Comparison of ENCODE assay signal across 7 cellular contexts in the genomic region with DNA sequence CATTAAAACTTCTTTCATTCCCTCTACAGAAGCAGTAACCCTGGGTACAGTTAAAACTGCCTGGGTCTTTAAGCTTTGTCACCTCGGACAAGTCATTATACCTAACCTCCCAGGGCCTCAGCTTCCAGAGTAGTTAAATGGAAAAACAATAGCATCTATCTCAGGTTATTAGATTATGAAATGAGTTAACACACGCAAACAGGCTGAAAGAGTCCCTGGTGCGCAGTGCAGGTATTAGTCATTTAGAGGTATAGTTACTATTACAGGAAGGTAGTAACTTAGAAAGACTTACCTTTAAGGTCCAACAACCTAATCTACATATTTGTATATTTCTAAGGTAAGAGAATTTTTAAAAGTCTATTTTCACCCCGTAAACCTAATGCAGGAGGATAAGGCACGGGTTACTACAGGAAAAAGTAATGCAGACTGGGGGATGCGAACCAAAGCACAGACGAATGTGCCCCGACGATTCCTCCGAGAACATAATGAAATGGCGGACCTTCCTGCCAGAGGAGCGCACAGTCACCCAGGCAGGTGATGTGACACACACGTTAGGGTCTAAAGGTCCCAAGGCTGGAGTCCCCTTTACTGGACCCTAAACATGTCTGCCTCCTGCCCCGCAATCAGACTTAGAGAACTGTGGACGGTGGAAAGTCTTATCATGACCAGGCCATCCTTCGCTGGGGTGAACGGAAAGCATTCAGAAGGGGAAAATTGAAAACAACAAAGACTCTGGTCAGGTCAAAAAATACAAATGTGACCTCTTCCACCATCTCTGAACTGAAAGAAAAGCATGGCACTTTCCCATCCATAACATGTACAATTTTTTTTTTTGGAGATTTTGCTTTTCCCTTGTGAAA. TPM values are rescaled to one million over a fixed set of nuclear protein-coding genes. Genes with fewer than 3 reads are reported as not detected.
A peak's percentile ranks its signal among the peaks of the same experiment; 100 is the strongest.
DNase-seq lines count a peak whose midpoint lies in the region; ATAC-seq and TF ChIP-seq lines count a peak whose summit lies in the region.

No MANE protein-coding gene starts in this region.

- H3K36me3 Mint-ChIP-seq in GM23338 (ENCODE audit: low read depth) (peaks cover 15% of the 10 kb centered on the region), MCF 10A (ENCODE audit: insufficient read depth, unreplicated experiment) (peaks cover 24% of the 10 kb centered on the region)
- H3K36me3 Mint-ChIP-seq in stimulated activated naive CD8-positive, alpha-beta T cell treated with anti-CD3 and anti-CD28 coated beads, Interleukin-15, Interleukin-2, amounts not matched to agents 100 ng/mL and 50 ng/mL, for 24 hours (ENCODE audit: low read depth): peaks cover 40% of the 10 kb centered on the region

- H3K27me3 ChIP-seq in GM23338 (ENCODE audit: insufficient read depth) (no peaks in the 10 kb centered on the region), Peyer's patch (no peaks in the 10 kb centered on the region)

- H3K36me3 ChIP-seq in GM23338 (ENCODE audit: insufficient read depth) (no peaks in the 10 kb centered on the region), Peyer's patch (no peaks in the 10 kb centered on the region)

- peak overlapping the region; percentile 98 for H3K4me2 ChIP-seq in GM23338

- H3K27ac ChIP-seq in GM23338 (ENCODE audit: low read depth): peak overlapping the region; percentile 78; the same call in 1 of the 2 replicates
- peak overlapping the region; percentile 98 to 99 (median 98) for H3K27ac ChIP-seq in Peyer's patch

- H3K79me2 ChIP-seq in GM23338 (replicated peaks; ENCODE audit: insufficient read depth): peaks cover 59% of the 10 kb centered on the region

- TF ChIP-seq CTCF in GM23338 (conservative IDR thresholded peaks at IDR 0.05; ENCODE audit: low read depth in 2 of 2): no peak
- TF ChIP-seq CTCF in Peyer's patch (IDR thresholded peaks at IDR 0.05): no peak
- TF ChIP-seq CTCF in MCF 10A (IDR thresholded peaks at IDR 0.05; ENCODE audit: unreplicated experiment): no peak
- no peak for TF ChIP-seq CTCF in lower leg skin (IDR thresholded peaks at IDR 0.05)

- TSS peak; percentile 91 for BruUV-seq in MCF 10A (replicated peaks; lab: Mats Ljungman, UMichigan)

- peaks cover 10% of the 10 kb centered on the region for H3F3A ChIP-seq in GM23338 (replicated peaks; ENCODE audit: low read depth)

- WGBS in lower leg skin, 2 donors: 3% methylated on average over 17 of the region's 17 CpGs

- peaks cover 38% of the 10 kb centered on the region for H3K4me1 ChIP-seq in GM23338 (ENCODE audit: insufficient read depth)
- H3K4me1 ChIP-seq in Peyer's patch: peaks cover 3 to 45% (median 12%) of the 10 kb centered on the region in 4 donors

- peak; percentile 46 for DNase-seq in GM23338 (ENCODE audit: low spot score)
- DNase-seq in Peyer's patch: peak in 2 of 3 donors; percentile 26 to 77
- peak; percentile 51 for DNase-seq in MCF 10A (ENCODE audit: unreplicated experiment)
- peak in 1 of 2 donors; percentile 68 for DNase-seq in lower leg skin (ENCODE audit: low spot score in 2 of 2)
- DNase-seq in NCI-H2029 treated with DMSO at 0.1 percent for 48 hours (lab: John Stamatoyannopoulos, UW): no peak

- POLR2A ChIA-PET in MCF 10A (lab: Yijun Ruan, JAX): interaction anchor here (0.6 to 5.6 kb wide), 24 partner anchors 9 to 590 kb away, joined by 3 to 161 read pairs (median 6); partner anchors contain the start of genes CARS1, OSBPL5, PHLDA2 and TSSC4

- H3K27ac Mint-ChIP-seq in GM23338 (peak overlapping the region; percentile 99), MCF 10A (ENCODE audit: low read depth, unreplicated experiment) (peak overlapping the region; percentile 99)
- peak overlapping the region; percentile 100 for H3K27ac Mint-ChIP-seq in stimulated activated naive CD8-positive, alpha-beta T cell treated with anti-CD3 and anti-CD28 coated beads, Interleukin-15, Interleukin-2, amounts not matched to agents 100 ng/mL and 50 ng/mL, for 24 hours

- H3K4me3 Mint-ChIP-seq in GM23338 (peak overlapping the region; percentile 95), MCF 10A (ENCODE audit: unreplicated experiment) (peak overlapping the region; percentile 96)
- peak overlapping the region; percentile 100 for H3K4me3 Mint-ChIP-seq in stimulated activated naive CD8-positive, alpha-beta T cell treated with anti-CD3 and anti-CD28 coated beads, Interleukin-15, Interleukin-2, amounts not matched to agents 100 ng/mL and 50 ng/mL, for 24 hours

- peaks cover 53% of the 10 kb centered on the region for H4K20me1 ChIP-seq in GM23338 (replicated peaks; ENCODE audit: insufficient read depth)

- intact Hi-C loops in MCF 10A (cut with micrococcal nuclease): loop anchor here (2.0 to 5.0 kb wide), 2 partner anchors 16 to 59 kb away; no protein-coding TSS in a partner anchor
- intact Hi-C loops in lower leg skin (cut with DNase I; ENCODE audit: low total_unique reads): no loop called here

- H3K9me3 Mint-ChIP-seq in GM23338 (no peaks in the 10 kb centered on the region), MCF 10A (ENCODE audit: unreplicated experiment) (no peaks in the 10 kb centered on the region)
- H3K9me3 Mint-ChIP-seq in stimulated activated naive CD8-positive, alpha-beta T cell treated with anti-CD3 and anti-CD28 coated beads, Interleukin-15, Interleukin-2, amounts not matched to agents 100 ng/mL and 50 ng/mL, for 24 hours: no peaks in the 10 kb centered on the region

- ATAC-seq in GM23338 (no peak), GM19324 (IDR thresholded peaks at IDR 0.05; ENCODE audit: low FRiP score, unreplicated experiment) (no peak)

- no peak overlapping the region for H2AFZ ChIP-seq in GM23338

- H3K27me3 Mint-ChIP-seq in GM23338 (ENCODE audit: insufficient read depth, low read depth, poor library complexity) (peaks cover 8% of the 10 kb centered on the region), MCF 10A (ENCODE audit: insufficient read depth, unreplicated experiment) (no peaks in the 10 kb centered on the region)
- no peaks in the 10 kb centered on the region for H3K27me3 Mint-ChIP-seq in stimulated activated naive CD8-positive, alpha-beta T cell treated with anti-CD3 and anti-CD28 coated beads, Interleukin-15, Interleukin-2, amounts not matched to agents 100 ng/mL and 50 ng/mL, for 24 hours

- TF ChIP-seq POLR2A in Peyer's patch (IDR thresholded peaks at IDR 0.05) (peak; percentile 26 to 46), lower leg skin (IDR thresholded peaks at IDR 0.05) (no peak)

- H3K4me1 Mint-ChIP-seq in GM23338 (peaks cover 26% of the 10 kb centered on the region), MCF 10A (ENCODE audit: insufficient read depth, unreplicated experiment) (peaks cover 21% of the 10 kb centered on the region)
- peaks cover 43% of the 10 kb centered on the region for H3K4me1 Mint-ChIP-seq in stimulated activated naive CD8-positive, alpha-beta T cell treated with anti-CD3 and anti-CD28 coated beads, Interleukin-15, Interleukin-2, amounts not matched to agents 100 ng/mL and 50 ng/mL, for 24 hours (ENCODE audit: low read depth)

- H3K4me3 ChIP-seq in GM23338 (peak overlapping the region; percentile 99), Peyer's patch (peak overlapping the region; percentile 90 to 98 (median 97)), lower leg skin (ENCODE audit: low read depth, poor library complexity, severe bottlenecking) (peak overlapping the region; percentile 66)

- CTCF ChIA-PET in MCF 10A (lab: Yijun Ruan, JAX): interaction anchor here (0.7 to 3.6 kb wide), 9 partner anchors 10 to 61 kb away, joined by 3 to 17 read pairs (median 4); no protein-coding TSS in a partner anchor

- no peaks in the 10 kb centered on the region for H3K9me2 ChIP-seq in GM23338 (ENCODE audit: insufficient read depth)

- H3K9me3 ChIP-seq in Peyer's patch: no peaks in the 10 kb centered on the region

TF ChIP-seq in GM23338, 12 proteins besides CTCF, POLR2A, EP300 and RAD21 (continues in another document):
- no peak for TF ChIP-seq POLR2AphosphoS5 (IDR thresholded peaks at IDR 0.05; ENCODE audit: low read depth)
- TF ChIP-seq CREB1 (CRISPR knock-in tag; IDR thresholded peaks at IDR 0.05; ENCODE audit: low read depth): no peak

RNA-seq across cellular contexts. Expression of gene NAP1L4, which starts 1.3 kb away (rescaled TPM):
- total RNA-seq in GM23338 (2014; rRNA removed; shearing (Covaris generic)): 181 and 183 TPM in 2 replicates
- polyA plus RNA-seq in GM23338 (2016; fragmentation: Nextera tagmentation; extraction: Ambion mirVana): 171 and 189 TPM in 2 replicates
- total RNA-seq in Peyer's patch: 100 to 1,000 TPM in 3 of 4 donors, 10 to 100 TPM in 1; 87.6 to 177 (median 119) TPM
- total RNA-seq in MCF 10A (2022): 103 TPM in 2 replicates
- 10 to 100 TPM; 67.2 to 99.0 (median 82.4) TPM for total RNA-seq in lower leg skin

Comparison
In these comparisons a context has a peak if more than half of its experiments do, and no peak if none do; other contexts are left out.
1. POLR2A ChIP-seq: peak in Peyer's patch (2 of 2); none in lower leg skin (0 of 2).
2. Peak in every context shown above with its lines, with median percentiles within 50 percentile points of each other: H3K4me3 ChIP-seq, H3K27ac Mint-ChIP-seq and H3K4me3 Mint-ChIP-seq.